Comparison of ENCODE assay signal across 8 cellular contexts in genomic region chr19:46413262-46414031, GRCh38. TPM values are rescaled to one million over a fixed set of nuclear protein-coding genes. Genes with fewer than 3 reads are reported as not detected.
DNase-seq lines count a peak whose midpoint lies in the region; TF ChIP-seq lines count a peak whose summit lies in the region.

TSS of gene CCDC8 (minus strand) at chr19:46413564. CDS start at chr19:46412810, 754 bp downstream.

- H3K27me3 ChIP-seq in colonic mucosa (peaks cover 36% of the 10 kb centered on the region), thymus (ENCODE audit: control insufficient read depth, insufficient read depth) (peaks cover 46% of the 10 kb centered on the region)

- no peaks in the 10 kb centered on the region for H3K9me3 ChIP-seq in colonic mucosa
- H3K9me3 ChIP-seq in thymus (ENCODE audit: control insufficient read depth), result no peaks in the 10 kb centered on the region

- H3K4me3 Mint-ChIP-seq in activated T-cell treated with anti-CD3 and anti-CD28 coated beads, Interleukin-2, amount 50 U/mL, for 24 hours, result no peak within 1 kb of the TSS

- no peaks in the 10 kb centered on the region for H3K36me3 Mint-ChIP-seq in activated T-cell treated with anti-CD3 and anti-CD28 coated beads, Interleukin-2, amount 50 U/mL, for 24 hours (ENCODE audit: low read depth)

- H3K36me3 ChIP-seq in colonic mucosa (no peaks in the 10 kb centered on the region), thymus (ENCODE audit: control insufficient read depth, insufficient read depth) (no peaks in the 10 kb centered on the region)

- H3K4me3 ChIP-seq in NB4 (ENCODE audit: low read depth, low read length) (peak within 1 kb of the TSS; percentile 38), colonic mucosa (peak within 1 kb of the TSS; percentile 25), thymus (ENCODE audit: low read length) (peak within 1 kb of the TSS; percentile 14)

- peak within 1 kb of the TSS in 1 of 2 donors; percentile 39 for H3K9ac ChIP-seq in colonic mucosa (ENCODE audit: low read depth in 2 of 2, low read length in 2 of 2)

- peak; percentile 37 for TF ChIP-seq POLR2A in NB4 (IDR thresholded peaks at IDR 0.05; ENCODE audit: extremely low read depth, insufficient read length)

- H3K4me1 ChIP-seq in colonic mucosa (no peaks in the 10 kb centered on the region), thymus (ENCODE audit: control insufficient read depth, insufficient read depth, low read length) (no peaks in the 10 kb centered on the region)

- TF ChIP-seq CTCF in NB4 (IDR thresholded peaks at IDR 0.05; ENCODE audit: low read depth, low read length), result no peak
- no peak for TF ChIP-seq CTCF in colonic mucosa (IDR thresholded peaks at IDR 0.05)

- 20% methylated on average over 46 of the region's 46 CpGs for WGBS in thymus

- DNase-seq in NB4 (ENCODE audit: low read depth), result peak; percentile 79
- peak; percentile 62 for DNase-seq in colonic mucosa
- DNase-seq in left kidney (ENCODE audit: low read depth, low spot score), result peak; percentile 99
- no peak for DNase-seq in NAMALWA (ENCODE audit: low spot score)
- DNase-seq in activated T-cell treated with anti-CD3 and anti-CD28 coated beads, Interleukin-2, amount 50 U/mL, for 48 hours, result no peak
- no peak for DNase-seq in activated T-cell treated with anti-CD3 and anti-CD28 coated beads, Interleukin-2, amount 50 U/mL, for 24 hours
- DNase-seq in Kasumi-1 (lab: John Stamatoyannopoulos, UW), result no peak

- H3K27me3 Mint-ChIP-seq in activated T-cell treated with anti-CD3 and anti-CD28 coated beads, Interleukin-2, amount 50 U/mL, for 24 hours, result peaks cover 87% of the 10 kb centered on the region

- H3K27ac ChIP-seq in colonic mucosa (no peak within 1 kb of the TSS), thymus (ENCODE audit: low read depth) (peak within 1 kb of the TSS; percentile 59)

- peaks cover 11% of the 10 kb centered on the region for H3K4me1 Mint-ChIP-seq in activated T-cell treated with anti-CD3 and anti-CD28 coated beads, Interleukin-2, amount 50 U/mL, for 24 hours (ENCODE audit: low read depth)

- no peak within 1 kb of the TSS for H3K27ac Mint-ChIP-seq in activated T-cell treated with anti-CD3 and anti-CD28 coated beads, Interleukin-2, amount 50 U/mL, for 24 hours

- H3K9me3 Mint-ChIP-seq in activated T-cell treated with anti-CD3 and anti-CD28 coated beads, Interleukin-2, amount 50 U/mL, for 24 hours, result no peaks in the 10 kb centered on the region

- intact Hi-C loops in colonic mucosa (cut with DNase I), result no loop called here

RNA-seq across cellular contexts. Expression of gene CCDC8, which starts in this region (rescaled TPM):
- 1 to 10 TPM in 1 of 2 donors, under 1 TPM in 1; 0.99 to 1.1 TPM for total RNA-seq in colonic mucosa
- polyA plus RNA-seq in thymus, result 8.6 TPM

Comparison
In these comparisons a context has a peak if more than half of its experiments do, and no peak if none do; other contexts are left out.
1. DNase-seq: peak in NB4 (single experiment), colonic mucosa (single experiment) and left kidney (single experiment); none in NAMALWA (single experiment), activated T-cell treated with anti-CD3 and anti-CD28 coated beads, Interleukin-2, amount 50 U/mL, for 48 hours (0 of 2), activated T-cell treated with anti-CD3 and anti-CD28 coated beads, Interleukin-2, amount 50 U/mL, for 24 hours (single experiment) and Kasumi-1 (0 of 2).
2. Peak in every context shown above with its lines, with median percentiles within 50 percentile points of each other: H3K4me3 ChIP-seq.